8 cellular contexts compared by ENCODE assay signal in genomic region chr12:90090929-90091651, GRCh38.
DNase-seq lines count a peak whose midpoint lies in the region; TF ChIP-seq lines count a peak whose summit lies in the region.

No MANE protein-coding gene starts in this region.

- H3K4me3 ChIP-seq in ectodermal cell (ENCODE audit: insufficient read depth, low read depth, low read length) = no peak overlapping the region
- H3K4me3 ChIP-seq in esophagus squamous epithelium = no peak overlapping the region
- no peak overlapping the region for H3K4me3 ChIP-seq in BE2C (ENCODE audit: low read depth, low read length)

- H3K9me3 ChIP-seq in ectodermal cell (ENCODE audit: control insufficient read depth, low read length) = no peaks in the 10 kb centered on the region
- H3K9me3 ChIP-seq in esophagus squamous epithelium = no peaks in the 10 kb centered on the region
- H3K9me3 ChIP-seq in BE2C = no peaks in the 10 kb centered on the region

- no peaks in the 10 kb centered on the region for H3K36me3 ChIP-seq in ectodermal cell (ENCODE audit: control insufficient read depth, insufficient read depth, low read length)
- H3K36me3 ChIP-seq in esophagus squamous epithelium = no peaks in the 10 kb centered on the region
- H3K36me3 ChIP-seq in BE2C = no peaks in the 10 kb centered on the region

- DNase-seq in GM03348 (ENCODE audit: low spot score) (peak; percentile 70), NCI-H2227 treated with DMSO at 0.1 percent for 48 hours (lab: John Stamatoyannopoulos, UW) (peak; percentile 76), non-pigmented ciliary epithelial cell (ENCODE audit: low read depth) (peak; percentile 90), esophagus squamous epithelium (lab: John Stamatoyannopoulos, UW) (no peak), SKM-1 treated with dmso at 0.1 percent for 144 hours (lab: John Stamatoyannopoulos, UW; ENCODE audit: unreplicated experiment) (no peak), BE2C (no peak)
- DNase-seq in activated CD4-positive, CD25-positive, alpha-beta regulatory T cell (lab: John Stamatoyannopoulos, UW) = no peak

- WGBS in ectodermal cell, 2 experiments = 54 to 58% methylated on average over 3 of the region's 3 CpGs
- WGBS in esophagus squamous epithelium, 2 donors = 24 to 40% methylated on average over 3 of the region's 3 CpGs

- H3K4me1 ChIP-seq in ectodermal cell (ENCODE audit: control insufficient read depth, insufficient read depth, low read length) = peaks cover 22% of the 10 kb centered on the region
- peaks cover 0 to 16% (median 3%) of the 10 kb centered on the region in 3 donors for H3K4me1 ChIP-seq in esophagus squamous epithelium
- H3K4me1 ChIP-seq in BE2C = no peaks in the 10 kb centered on the region; the same call in 1 of the 2 replicates

- TF ChIP-seq POLR2A in esophagus squamous epithelium (IDR thresholded peaks at IDR 0.05) = no peak

- intact Hi-C loops in esophagus squamous epithelium (cut with DNase I) = no loop called here

- TF ChIP-seq CTCF in esophagus squamous epithelium (IDR thresholded peaks at IDR 0.05) (no peak), BE2C (IDR thresholded peaks at IDR 0.05; ENCODE audit: low read depth, low read length) (no peak)

- peak overlapping the region; percentile 89 for H3K27ac ChIP-seq in ectodermal cell (ENCODE audit: insufficient read depth, low read depth, low read length, poor library complexity, severe bottlenecking)
- peak overlapping the region in 2 of 4 donors; percentile 4 to 48 for H3K27ac ChIP-seq in esophagus squamous epithelium

- H3K27me3 ChIP-seq in ectodermal cell (ENCODE audit: control insufficient read depth, insufficient read depth, low read length, poor library complexity, severe bottlenecking) = no peaks in the 10 kb centered on the region
- H3K27me3 ChIP-seq in esophagus squamous epithelium = no peaks in the 10 kb centered on the region
- no peaks in the 10 kb centered on the region for H3K27me3 ChIP-seq in BE2C

Comparison
In these comparisons a context has a peak if more than half of its experiments do, and no peak if none do; other contexts are left out.
1. DNase-seq: peak in GM03348 (single experiment), NCI-H2227 treated with DMSO at 0.1 percent for 48 hours (single experiment) and non-pigmented ciliary epithelial cell (single experiment); none in esophagus squamous epithelium (single experiment), SKM-1 treated with dmso at 0.1 percent for 144 hours (single experiment), activated CD4-positive, CD25-positive, alpha-beta regulatory T cell (0 of 4) and BE2C (single experiment).